Comparison of ENCODE assay signal across 18 cellular contexts in genomic region chr11:46141597-46141996, GRCh38. TPM values are rescaled to one million over a fixed set of nuclear protein-coding genes. Genes with fewer than 3 reads are reported as not detected.
DNase-seq lines count a peak whose midpoint lies in the region; ATAC-seq, FAIRE-seq and TF ChIP-seq lines count a peak whose summit lies in the region.
"Had no signal": no experiment of that assay in that cellular context is flagged by ENCODE, and none has a peak within 500 bp of the region (broad histone marks: within the 10 kb centered on the region; RNA-seq: fewer than 3 reads in every experiment).

No MANE protein-coding gene starts in this region.

- H3K9me3 ChIP-seq in kidney (ENCODE audit: control insufficient read depth in 1 of 2, low read length in 2 of 2) = no peaks in the 10 kb centered on the region
- no peaks in the 10 kb centered on the region for H3K9me3 ChIP-seq in CD4-positive, alpha-beta memory T cell (ENCODE audit: control insufficient read depth in 1 of 2, low read length in 2 of 2)
- H3K9me3 ChIP-seq: BLaER1 had no signal

- no peaks in the 10 kb centered on the region for H3K4me1 Mint-ChIP-seq in activated T-helper 17 cell treated with anti-CD3 and anti-CD28 coated beads, Interleukin-2, amount 50 U/mL, for 72 hours
- H3K4me1 Mint-ChIP-seq in CD4-positive, alpha-beta memory T cell = no peaks in the 10 kb centered on the region
- no peaks in the 10 kb centered on the region for H3K4me1 Mint-ChIP-seq in T-helper 2 cell treated with Interferon-gamma antibody and Interleukin-4, amounts not matched to agents 5 μg/mL and 100 μg/mL, for 36 hours (ENCODE audit: low read depth)
- H3K4me1 Mint-ChIP-seq: B cell; CD4-positive, CD25-positive, alpha-beta regulatory T cell; CD8-positive, alpha-beta memory T cell had no signal

- no peak overlapping the region for H3K27ac Mint-ChIP-seq in activated T-helper 17 cell treated with anti-CD3 and anti-CD28 coated beads, Interleukin-2, amount 50 U/mL, for 72 hours
- no peak overlapping the region for H3K27ac Mint-ChIP-seq in CD4-positive, alpha-beta memory T cell
- H3K27ac Mint-ChIP-seq in T-helper 2 cell treated with Interferon-gamma antibody and Interleukin-4, amounts not matched to agents 5 μg/mL and 100 μg/mL, for 36 hours = no peak overlapping the region
- H3K27ac Mint-ChIP-seq: B cell; CD4-positive, CD25-positive, alpha-beta regulatory T cell; CD8-positive, alpha-beta memory T cell; GM23338; H9 had no signal

- no peaks in the 10 kb centered on the region for H3K9me3 Mint-ChIP-seq in activated T-helper 17 cell treated with anti-CD3 and anti-CD28 coated beads, Interleukin-2, amount 50 U/mL, for 72 hours
- no peaks in the 10 kb centered on the region for H3K9me3 Mint-ChIP-seq in CD4-positive, alpha-beta memory T cell
- no peaks in the 10 kb centered on the region for H3K9me3 Mint-ChIP-seq in T-helper 2 cell treated with Interferon-gamma antibody and Interleukin-4, amounts not matched to agents 5 μg/mL and 100 μg/mL, for 36 hours
- H3K9me3 Mint-ChIP-seq: CD4-positive, CD25-positive, alpha-beta regulatory T cell; CD8-positive, alpha-beta memory T cell; GM23338; H9 had no signal

- peak; percentile 52 for ATAC-seq in activated T-helper 17 cell treated with anti-CD3 and anti-CD28 coated beads, Interleukin-2, amount 50 U/mL, for 72 hours (replicated peaks)
- ATAC-seq: GM23338, HCT116 had no signal

- no peaks in the 10 kb centered on the region for H3K27me3 Mint-ChIP-seq in activated T-helper 17 cell treated with anti-CD3 and anti-CD28 coated beads, Interleukin-2, amount 50 U/mL, for 72 hours
- peaks cover 0 to 8% of the 10 kb centered on the region in 2 donors for H3K27me3 Mint-ChIP-seq in CD4-positive, alpha-beta memory T cell
- peaks cover 23% of the 10 kb centered on the region for H3K27me3 Mint-ChIP-seq in T-helper 2 cell treated with Interferon-gamma antibody and Interleukin-4, amounts not matched to agents 5 μg/mL and 100 μg/mL, for 36 hours (ENCODE audit: low read depth)

- no peak overlapping the region for H3K9ac ChIP-seq in kidney (ENCODE audit: low read length in 2 of 2)
- H3K9ac ChIP-seq: BLaER1 had no signal

- no peaks in the 10 kb centered on the region for H3K36me3 ChIP-seq in kidney (ENCODE audit: control insufficient read depth in 1 of 2, insufficient read depth in 2 of 2, low read length in 2 of 2)
- H3K36me3 ChIP-seq in CD4-positive, alpha-beta memory T cell (ENCODE audit: insufficient read depth, low read length) = no peaks in the 10 kb centered on the region
- H3K36me3 ChIP-seq: BLaER1 had no signal

- H3K4me1 ChIP-seq in kidney (ENCODE audit: control insufficient read depth in 1 of 2, insufficient read depth in 1 of 2, low read depth in 1 of 2, low read length in 2 of 2) = no peaks in the 10 kb centered on the region
- no peaks in the 10 kb centered on the region for H3K4me1 ChIP-seq in CD4-positive, alpha-beta memory T cell (ENCODE audit: insufficient read depth, low read length)
- H3K4me1 ChIP-seq: BLaER1 had no signal

- TF ChIP-seq POLR2A in GM12892 (IDR thresholded peaks at IDR 0.05; ENCODE audit: low read depth, low read length) = no peak

- POLR2A ChIA-PET in CD4-positive, alpha-beta memory T cell (lab: Charles Lee; ENCODE audit: partially characterized antibody) = no interaction called here

- DNase-seq in GM12892 (ENCODE audit: insufficient read length) (no peak), kidney (no peak)
- no peak for DNase-seq in CD4-positive, alpha-beta memory T cell
- DNase-seq in activated CD8-positive, alpha-beta memory T cell treated with anti-CD3 and anti-CD28 coated beads for 24 hours = no peak
- no peak for DNase-seq in T-helper 2 cell treated with Interferon-gamma antibody and Interleukin-4, amounts not matched to agents 5 μg/mL and 100 μg/mL, for 36 hours (ENCODE audit: low spot score)
- DNase-seq: CD4-positive, CD25-positive, alpha-beta regulatory T cell; CD8-positive, alpha-beta memory T cell; DMS 273 treated with DMSO at 0.1 percent for 48 hours; DMS79; H9 had no signal

- no peak overlapping the region for H3K4me3 ChIP-seq in kidney (ENCODE audit: low read length in 2 of 2)
- H3K4me3 ChIP-seq in CD4-positive, alpha-beta memory T cell (ENCODE audit: low read length in 2 of 2) = no peak overlapping the region
- H3K4me3 ChIP-seq: BLaER1, GM23338 had no signal

- CTCF ChIA-PET in CD4-positive, alpha-beta memory T cell (lab: Charles Lee; ENCODE audit: partially characterized antibody) = no interaction called here

- H3K4me3 Mint-ChIP-seq in activated T-helper 17 cell treated with anti-CD3 and anti-CD28 coated beads, Interleukin-2, amount 50 U/mL, for 72 hours = no peak overlapping the region
- H3K4me3 Mint-ChIP-seq in CD4-positive, alpha-beta memory T cell = no peak overlapping the region
- H3K4me3 Mint-ChIP-seq in T-helper 2 cell treated with Interferon-gamma antibody and Interleukin-4, amounts not matched to agents 5 μg/mL and 100 μg/mL, for 36 hours = no peak overlapping the region
- H3K4me3 Mint-ChIP-seq: B cell; CD4-positive, CD25-positive, alpha-beta regulatory T cell; CD8-positive, alpha-beta memory T cell; GM23338; H9 had no signal

- intact Hi-C loops in kidney (cut with DNase I) = no loop called here
- intact Hi-C loops in CD4-positive, alpha-beta memory T cell (cut with micrococcal nuclease) = no loop called here

- no peak overlapping the region for H3K27ac ChIP-seq in kidney (ENCODE audit: low read depth in 2 of 2, low read length in 2 of 2)
- H3K27ac ChIP-seq in CD4-positive, alpha-beta memory T cell (ENCODE audit: low read depth, low read length) = no peak overlapping the region
- H3K27ac ChIP-seq: BLaER1, C4-2B had no signal

- H3K36me3 Mint-ChIP-seq in activated T-helper 17 cell treated with anti-CD3 and anti-CD28 coated beads, Interleukin-2, amount 50 U/mL, for 72 hours (ENCODE audit: low read depth) = no peaks in the 10 kb centered on the region
- H3K36me3 Mint-ChIP-seq in CD4-positive, alpha-beta memory T cell = no peaks in the 10 kb centered on the region
- no peaks in the 10 kb centered on the region for H3K36me3 Mint-ChIP-seq in T-helper 2 cell treated with Interferon-gamma antibody and Interleukin-4, amounts not matched to agents 5 μg/mL and 100 μg/mL, for 36 hours (ENCODE audit: low read depth)
- H3K36me3 Mint-ChIP-seq: CD4-positive, CD25-positive, alpha-beta regulatory T cell; CD8-positive, alpha-beta memory T cell had no signal

- FAIRE-seq in GM12892 (lab: Jason Lieb, UNC) (peak; percentile 36), kidney (lab: Jason Lieb, UNC) (peak; percentile 68)
- FAIRE-seq: D721Med, GM18507 had no signal

- no peak for TF ChIP-seq CTCF in kidney (IDR thresholded peaks at IDR 0.05; ENCODE audit: borderline replicate concordance, extremely low read depth, insufficient read depth)

- no peaks in the 10 kb centered on the region for H3K27me3 ChIP-seq in CD4-positive, alpha-beta memory T cell (ENCODE audit: insufficient read depth, low read length)
- H3K27me3 ChIP-seq: BLaER1 had no signal

RNA-seq across cellular contexts. Expression of gene PHF21A, which starts 20.3 kb away (rescaled TPM):
- 21.3 TPM for polyA plus RNA-seq in GM12892 (2012; ENCODE audit: missing spikeins)
- 10 to 100 TPM; 33.5 to 91.7 TPM for total RNA-seq in activated T-helper 17 cell treated with anti-CD3 and anti-CD28 coated beads, Interleukin-2, amount 50 U/mL, for 72 hours
- total RNA-seq in kidney = 48.2 TPM
- 9.6 TPM for polyA plus RNA-seq in kidney (ENCODE audit: insufficient read depth, low read depth, low replicate concordance)
- total RNA-seq in CD4-positive, alpha-beta memory T cell = 10 to 100 TPM; 66.1 to 68.4 TPM
- polyA plus RNA-seq in CD4-positive, alpha-beta memory T cell = 10 to 100 TPM in 1 of 2 donors, 1 to 10 TPM in 1; 3.7 to 19.6 TPM
